1 cellular context compared by ENCODE assay signal in genomic region chr17:82603981-82604448, GRCh38.
TF ChIP-seq lines count a peak whose summit lies in the region.

No MANE protein-coding gene starts in this region.

TF ChIP-seq in HepG2, 621 proteins besides CTCF, POLR2A, EP300 and RAD21 (continued from another document):
- TF ChIP-seq ZBTB33 (CRISPR knock-in tag; IDR thresholded peaks at IDR 0.05) (peak; percentile 36; the same call in 1 of the 2 replicates), ZXDC (CRISPR knock-in tag; IDR thresholded peaks at IDR 0.05) (no peak), ZBTB38 (CRISPR knock-in tag; IDR thresholded peaks at IDR 0.05) (peak; percentile 30; the same call in 1 of the 2 replicates), RXRA (CRISPR knock-in tag; IDR thresholded peaks at IDR 0.05) (no peak), TRAFD1 (CRISPR knock-in tag; IDR thresholded peaks at IDR 0.05; ENCODE audit: borderline replicate concordance) (no peak), ZC3H13 (CRISPR knock-in tag; IDR thresholded peaks at IDR 0.05) (0 out of 2 replicates have a peak, but pooled peaks have one; percentile 23)
- TF ChIP-seq, protein P1, sequence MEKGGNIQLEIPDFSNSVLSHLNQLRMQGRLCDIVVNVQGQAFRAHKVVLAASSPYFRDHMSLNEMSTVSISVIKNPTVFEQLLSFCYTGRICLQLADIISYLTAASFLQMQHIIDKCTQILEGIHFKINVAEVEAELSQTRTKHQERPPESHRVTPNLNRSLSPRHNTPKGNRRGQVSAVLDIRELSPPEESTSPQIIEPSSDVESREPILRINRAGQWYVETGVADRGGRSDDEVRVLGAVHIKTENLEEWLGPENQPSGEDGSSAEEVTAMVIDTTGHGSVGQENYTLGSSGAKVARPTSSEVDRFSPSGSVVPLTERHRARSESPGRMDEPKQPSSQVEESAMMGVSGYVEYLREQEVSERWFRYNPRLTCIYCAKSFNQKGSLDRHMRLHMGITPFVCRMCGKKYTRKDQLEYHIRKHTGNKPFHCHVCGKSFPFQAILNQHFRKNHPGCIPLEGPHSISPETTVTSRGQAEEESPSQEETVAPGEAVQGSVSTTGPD (CRISPR knock-in tag; IDR thresholded peaks at IDR 0.05): no peak
